Comparison of ENCODE assay signal across 8 cellular contexts in the genomic region with DNA sequence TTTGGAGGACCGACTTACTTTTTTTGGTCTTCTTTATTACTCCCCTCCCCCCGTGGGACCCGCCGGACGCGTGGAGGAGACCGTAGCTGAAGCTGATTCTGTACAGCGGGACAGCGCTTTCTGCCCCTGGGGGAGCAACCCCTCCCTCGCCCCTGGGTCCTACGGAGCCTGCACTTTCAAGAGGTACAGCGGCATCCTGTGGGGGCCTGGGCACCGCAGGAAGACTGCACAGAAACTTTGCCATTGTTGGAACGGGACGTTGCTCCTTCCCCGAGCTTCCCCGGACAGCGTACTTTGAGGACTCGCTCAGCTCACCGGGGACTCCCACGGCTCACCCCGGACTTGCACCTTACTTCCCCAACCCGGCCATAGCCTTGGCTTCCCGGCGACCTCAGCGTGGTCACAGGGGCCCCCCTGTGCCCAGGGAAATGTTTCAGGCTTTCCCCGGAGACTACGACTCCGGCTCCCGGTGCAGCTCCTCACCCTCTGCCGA. TPM values are rescaled to one million over a fixed set of nuclear protein-coding genes. Genes with fewer than 3 reads are reported as not detected.
DNase-seq lines count a peak whose midpoint lies in the region; ATAC-seq, FAIRE-seq and TF ChIP-seq lines count a peak whose summit lies in the region.

No MANE protein-coding gene starts in this region.

- no peak for TF ChIP-seq POLR2A in adrenal gland (IDR thresholded peaks at IDR 0.05)

- H3K27ac Mint-ChIP-seq in stimulated activated naive CD8-positive, alpha-beta T cell treated with anti-CD3 and anti-CD28 coated beads, Interleukin-15, Interleukin-2, amounts not matched to agents 100 ng/mL and 50 ng/mL, for 24 hours = peak overlapping the region; percentile 88

- no peaks in the 10 kb centered on the region for H3K36me3 ChIP-seq in OCI-LY3 (replicated peaks; ENCODE audit: low read depth, low read length)
- no peaks in the 10 kb centered on the region for H3K36me3 ChIP-seq in adrenal gland (replicated peaks in 1 of 2)
- H3K36me3 ChIP-seq in keratinocyte (ENCODE audit: control insufficient read depth in 2 of 2, extremely low read depth in 1 of 2, insufficient read depth in 2 of 2, low read length in 2 of 2) = no peaks in the 10 kb centered on the region

- H3K4me2 ChIP-seq in OCI-LY3 (ENCODE audit: low read length) = peak overlapping the region; percentile 80
- peak overlapping the region; percentile 100 for H3K4me2 ChIP-seq in keratinocyte (ENCODE audit: control insufficient read depth, extremely low read depth, insufficient read depth, low read depth, low read length)

- peaks cover 7% of the 10 kb centered on the region; the same call in 1 of the 2 replicates for H4K20me1 ChIP-seq in OCI-LY3 (ENCODE audit: insufficient read depth, low read length)
- no peaks in the 10 kb centered on the region for H4K20me1 ChIP-seq in keratinocyte (ENCODE audit: control insufficient read depth, extremely low read depth, insufficient read depth, low read length)

- intact Hi-C loops in adrenal gland (cut with DNase I) = no loop called here

- H3K9ac ChIP-seq in OCI-LY3 (ENCODE audit: low read length) = peak overlapping the region; percentile 53
- H3K9ac ChIP-seq in keratinocyte (ENCODE audit: control insufficient read depth, extremely low read depth, insufficient read depth, low read length) = peak overlapping the region; percentile 99

- FAIRE-seq in keratinocyte (lab: Jason Lieb, UNC) = no peak

- peaks cover 15% of the 10 kb centered on the region for H3K36me3 Mint-ChIP-seq in stimulated activated naive CD8-positive, alpha-beta T cell treated with anti-CD3 and anti-CD28 coated beads, Interleukin-15, Interleukin-2, amounts not matched to agents 100 ng/mL and 50 ng/mL, for 24 hours (ENCODE audit: low read depth)

- peaks cover 48% of the 10 kb centered on the region for H3K4me1 Mint-ChIP-seq in stimulated activated naive CD8-positive, alpha-beta T cell treated with anti-CD3 and anti-CD28 coated beads, Interleukin-15, Interleukin-2, amounts not matched to agents 100 ng/mL and 50 ng/mL, for 24 hours (ENCODE audit: low read depth)

- H3K9me3 ChIP-seq in OCI-LY3 (ENCODE audit: insufficient read depth, low read length) (no peaks in the 10 kb centered on the region), adrenal gland (replicated peaks in 1 of 3) (no peaks in the 10 kb centered on the region), keratinocyte (ENCODE audit: control insufficient read depth, low read depth, low read length) (no peaks in the 10 kb centered on the region)

- dilution Hi-C loops in keratinocyte (cut with MboI; ENCODE audit: extremely low pct_ligation_motif_present, low sequenced_read_pairs) = no loop called here

- no peak for ATAC-seq in HG02571 (IDR thresholded peaks at IDR 0.05; ENCODE audit: unreplicated experiment)

- H3K27me3 Mint-ChIP-seq in stimulated activated naive CD8-positive, alpha-beta T cell treated with anti-CD3 and anti-CD28 coated beads, Interleukin-15, Interleukin-2, amounts not matched to agents 100 ng/mL and 50 ng/mL, for 24 hours = peaks cover 16% of the 10 kb centered on the region

- peak overlapping the region; percentile 81 for H3K4me3 ChIP-seq in OCI-LY3 (ENCODE audit: low read length)
- H3K4me3 ChIP-seq in adrenal gland = peak overlapping the region in 2 of 4 donors; percentile 65 to 71
- peak overlapping the region; percentile 67 to 98 (median 94) for H3K4me3 ChIP-seq in keratinocyte (ENCODE audit: control insufficient read depth in 2 of 3, extremely low read depth in 1 of 3, insufficient read depth in 2 of 3, low read depth in 1 of 3, low read length in 3 of 3)

- peak in 6 of 7 donors; percentile 39 to 69 (median 46) for DNase-seq in adrenal gland
- no peak for DNase-seq in keratinocyte (ENCODE audit: low read depth, low spot score)
- no peak for DNase-seq in CD1c-positive myeloid dendritic cell (ENCODE audit: extremely low spot score)
- DNase-seq in NCI-H1436 (lab: John Stamatoyannopoulos, UW) = no peak

- TF ChIP-seq CTCF in GM12872 (IDR thresholded peaks at IDR 0.05; ENCODE audit: insufficient read depth, low read depth, low read length) (peak; percentile 17; the same call in 1 of the 3 replicates), OCI-LY3 (IDR thresholded peaks at IDR 0.05; ENCODE audit: low read depth, low read length) (no peak), adrenal gland (IDR thresholded peaks at IDR 0.05) (peak in 1 of 6 experiments; percentile 0), keratinocyte (optimal IDR thresholded peaks at IDR 0.05 in 1 of 3, IDR thresholded peaks at IDR 0.05 in 1 of 3, conservative IDR thresholded peaks at IDR 0.05 in 1 of 3; ENCODE audit: extremely low read depth in 1 of 3, insufficient read depth in 2 of 3, low read length in 3 of 3) (peak in 2 of 3 experiments; percentile 8 to 33)

- peak overlapping the region; percentile 88 for H3K4me3 Mint-ChIP-seq in stimulated activated naive CD8-positive, alpha-beta T cell treated with anti-CD3 and anti-CD28 coated beads, Interleukin-15, Interleukin-2, amounts not matched to agents 100 ng/mL and 50 ng/mL, for 24 hours

- H3K79me2 ChIP-seq in OCI-LY3 (ENCODE audit: low read length) (no peaks in the 10 kb centered on the region), keratinocyte (ENCODE audit: control insufficient read depth, insufficient read depth, low read length) (no peaks in the 10 kb centered on the region)

- H2AFZ ChIP-seq in OCI-LY3 (ENCODE audit: low read depth, low read length) = no peak overlapping the region
- no peak overlapping the region for H2AFZ ChIP-seq in keratinocyte (ENCODE audit: control insufficient read depth, low read length)

- H3K9me3 Mint-ChIP-seq in stimulated activated naive CD8-positive, alpha-beta T cell treated with anti-CD3 and anti-CD28 coated beads, Interleukin-15, Interleukin-2, amounts not matched to agents 100 ng/mL and 50 ng/mL, for 24 hours = no peaks in the 10 kb centered on the region

- no peaks in the 10 kb centered on the region for H3K9me1 ChIP-seq in keratinocyte (ENCODE audit: control insufficient read depth, extremely low read depth, insufficient read depth, low read length)

- H3K27ac ChIP-seq in OCI-LY3 (ENCODE audit: low read length) (no peak overlapping the region), adrenal gland (peak overlapping the region; percentile 43 to 97 (median 90)), keratinocyte (ENCODE audit: control insufficient read depth, insufficient read depth, low read length) (peak overlapping the region; percentile 100)

- 0 to 2% (median 1%) methylated on average over 21 to 31 of the region's 31 CpGs for WGBS in adrenal gland, 4 donors

- H3K4me1 ChIP-seq in OCI-LY3 (ENCODE audit: low read length) (peaks cover 18% of the 10 kb centered on the region), adrenal gland (replicated peaks in 1 of 2) (peaks cover 22 to 27% of the 10 kb centered on the region in 2 donors), keratinocyte (ENCODE audit: control insufficient read depth, extremely low read depth, insufficient read depth, low read length) (peaks cover 18% of the 10 kb centered on the region)

- peaks cover 24% of the 10 kb centered on the region for H3K27me3 ChIP-seq in OCI-LY3 (ENCODE audit: low read depth, low read length)
- H3K27me3 ChIP-seq in adrenal gland = no peaks in the 10 kb centered on the region
- no peaks in the 10 kb centered on the region for H3K27me3 ChIP-seq in keratinocyte (ENCODE audit: control insufficient read depth, extremely low read depth, insufficient read depth, low read length)

RNA-seq across cellular contexts. Expression of a gene that starts 0.4 kb away (rescaled TPM):
- total RNA-seq in adrenal gland = 10 to 100 TPM in 1 of 8 donors, 1 to 10 TPM in 7; 1.0 to 21.7 (median 2.8) TPM
- polyA plus RNA-seq in adrenal gland = 10 to 100 TPM in 1 of 3 donors, 1 to 10 TPM in 1, under 1 TPM in 1; 0.95 to 11.1 (median 4.3) TPM
- polyA plus RNA-seq in keratinocyte = 0.27 to 4.6 TPM (median 3.9 TPM) in 3 replicates
- polyA plus RNA-seq in keratinocyte (2011; ENCODE audit: low read depth) = 7.5 TPM
- polyA plus RNA-seq in keratinocyte (2011; cell fraction: cytosol; rRNA removed) = 1.2 and 2.5 TPM in 2 replicates
- polyA plus RNA-seq in keratinocyte (2011; cell fraction: nucleus; rRNA removed) = 69.0 and 109 TPM in 2 replicates
- polyA plus RNA-seq in keratinocyte (2012; ENCODE audit: low replicate concordance) = 0.37 and 11.7 TPM in 2 replicates
- polyA minus RNA-seq in keratinocyte = 2.9 to 15.1 TPM (median 9.2 TPM) in 3 replicates
- 1.7 TPM for polyA minus RNA-seq in keratinocyte (2011; cell fraction: cytosol; rRNA and poly(A)+ RNA removed)
- 41.5 and 54.1 TPM in 2 replicates for polyA minus RNA-seq in keratinocyte (2011; cell fraction: nucleus; rRNA and poly(A)+ RNA removed)

RNA-seq across cellular contexts. Expression of a gene that starts 28.6 kb away (rescaled TPM):
- total RNA-seq in adrenal gland = 10 to 100 TPM in 7 of 8 donors, 1 to 10 TPM in 1; 8.6 to 65.8 (median 20.7) TPM
- polyA plus RNA-seq in adrenal gland = 10 to 100 TPM in 1 of 3 donors, 1 to 10 TPM in 2; 4.8 to 11.8 (median 7.4) TPM
- polyA plus RNA-seq in keratinocyte = 8.5 to 13.6 TPM (median 12.2 TPM) in 3 replicates
- 4.5 TPM for polyA plus RNA-seq in keratinocyte (2011; ENCODE audit: low read depth)
- 7.2 and 12.4 TPM in 2 replicates for polyA plus RNA-seq in keratinocyte (2011; cell fraction: cytosol; rRNA removed)
- polyA plus RNA-seq in keratinocyte (2011; cell fraction: nucleus; rRNA removed) = 6.7 and 10.0 TPM in 2 replicates
- polyA plus RNA-seq in keratinocyte (2012; ENCODE audit: low replicate concordance) = 7.5 and 15.7 TPM in 2 replicates
- 5.7 to 20.4 TPM (median 8.5 TPM) in 3 replicates for polyA minus RNA-seq in keratinocyte
- polyA minus RNA-seq in keratinocyte (2011; cell fraction: cytosol; rRNA and poly(A)+ RNA removed) = 21.7 TPM
- polyA minus RNA-seq in keratinocyte (2011; cell fraction: nucleus; rRNA and poly(A)+ RNA removed) = 6.4 and 13.0 TPM in 2 replicates

RNA-seq across cellular contexts. Expression of a gene that starts 30.0 kb away (rescaled TPM):
- 1 to 10 TPM in 6 of 8 donors, not detected in 2; 1.2 to 2.5 (median 1.7) TPM for total RNA-seq in adrenal gland
- polyA plus RNA-seq in adrenal gland (1 to 10 TPM in 2 of 3 donors, under 1 TPM in 1; 0.99 to 3.7 (median 1.7) TPM), keratinocyte (1.9 to 2.5 TPM (median 2.0 TPM) in 3 replicates)
- 0.64 TPM for polyA plus RNA-seq in keratinocyte (2011; ENCODE audit: low read depth)
- 1.6 and 2.1 TPM in 2 replicates for polyA plus RNA-seq in keratinocyte (2011; cell fraction: cytosol; rRNA removed)
- polyA plus RNA-seq in keratinocyte (2011; cell fraction: nucleus; rRNA removed) = 1.4 and 1.9 TPM in 2 replicates
- polyA plus RNA-seq in keratinocyte (2012; ENCODE audit: low replicate concordance) = 1.2 and 2.1 TPM in 2 replicates
- 0.42 TPM in 1 of 3 replicates, not detected in the others for polyA minus RNA-seq in keratinocyte
- not detected for polyA minus RNA-seq in keratinocyte (2011; cell fraction: cytosol; rRNA and poly(A)+ RNA removed)
- polyA minus RNA-seq in keratinocyte (2011; cell fraction: nucleus; rRNA and poly(A)+ RNA removed) = not detected in 2 replicates

RNA-seq across cellular contexts. Expression of a gene that starts 39.1 kb away (rescaled TPM):
- 100 to 1,000 TPM in 2 of 8 donors, 10 to 100 TPM in 6; 41.4 to 118 (median 68.8) TPM for total RNA-seq in adrenal gland
- polyA plus RNA-seq in adrenal gland (10 to 100 TPM; 30.2 to 96.2 (median 62.9) TPM), keratinocyte (99.0 to 117 TPM (median 110 TPM) in 3 replicates)
- 76.9 TPM for polyA plus RNA-seq in keratinocyte (2011; ENCODE audit: low read depth)
- 78.8 and 128 TPM in 2 replicates for polyA plus RNA-seq in keratinocyte (2011; cell fraction: cytosol; rRNA removed)
- polyA plus RNA-seq in keratinocyte (2011; cell fraction: nucleus; rRNA removed) = 94.7 and 121 TPM in 2 replicates
- polyA plus RNA-seq in keratinocyte (2012; ENCODE audit: low replicate concordance) = 53.7 and 126 TPM in 2 replicates
- polyA minus RNA-seq in keratinocyte = 88.7 to 145 TPM (median 99.3 TPM) in 3 replicates
- polyA minus RNA-seq in keratinocyte (2011; cell fraction: cytosol; rRNA and poly(A)+ RNA removed) = 240 TPM
- polyA minus RNA-seq in keratinocyte (2011; cell fraction: nucleus; rRNA and poly(A)+ RNA removed) = 117 and 165 TPM in 2 replicates

RNA-seq across cellular contexts. Expression of a gene that starts 44.5 kb away (rescaled TPM):
- total RNA-seq in adrenal gland = 100 to 1,000 TPM in 2 of 8 donors, 10 to 100 TPM in 6; 63.6 to 107 (median 90.4) TPM
- polyA plus RNA-seq in adrenal gland = 10 to 100 TPM; 62.9 to 89.2 (median 87.0) TPM
- polyA plus RNA-seq in keratinocyte = 175 to 250 TPM (median 208 TPM) in 3 replicates
- polyA plus RNA-seq in keratinocyte (2011; ENCODE audit: low read depth) = 82.8 TPM
- polyA plus RNA-seq in keratinocyte (2011; cell fraction: cytosol; rRNA removed) = 164 and 279 TPM in 2 replicates
- 216 and 294 TPM in 2 replicates for polyA plus RNA-seq in keratinocyte (2011; cell fraction: nucleus; rRNA removed)
- 116 and 285 TPM in 2 replicates for polyA plus RNA-seq in keratinocyte (2012; ENCODE audit: low replicate concordance)
- 165 to 373 TPM (median 217 TPM) in 3 replicates for polyA minus RNA-seq in keratinocyte
- 284 TPM for polyA minus RNA-seq in keratinocyte (2011; cell fraction: cytosol; rRNA and poly(A)+ RNA removed)
- 59.1 and 65.1 TPM in 2 replicates for polyA minus RNA-seq in keratinocyte (2011; cell fraction: nucleus; rRNA and poly(A)+ RNA removed)

Comparison
In these comparisons a context has a peak if more than half of its experiments do, and no peak if none do; other contexts are left out.
1. DNase-seq: peak in adrenal gland (6 of 7); none in keratinocyte (single experiment), CD1c-positive myeloid dendritic cell (single experiment) and NCI-H1436 (single experiment).